33 cellular contexts compared by ENCODE assay signal in the genomic region with DNA sequence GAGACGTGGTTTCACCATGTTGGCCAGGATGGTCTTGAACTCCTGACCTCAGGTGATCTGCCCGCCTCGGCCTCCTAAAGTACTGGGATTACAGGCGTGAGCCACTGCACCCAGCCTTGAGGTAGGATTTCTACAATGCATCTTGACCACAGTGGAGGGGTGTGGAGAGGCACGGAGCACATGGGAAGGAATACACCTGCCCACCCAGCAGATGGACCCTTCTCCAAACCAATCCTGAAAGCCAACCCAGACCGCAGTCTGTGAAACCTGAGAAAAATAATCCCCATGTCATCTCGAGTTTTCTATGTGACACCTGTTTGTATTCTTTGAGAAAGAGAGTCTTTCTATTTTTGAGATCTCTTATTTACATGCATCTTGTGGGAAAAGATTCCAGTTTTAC.
"Had no signal": no experiment of that assay in that cellular context is flagged by ENCODE, and none has a peak within 500 bp of the region (broad histone marks: within the 10 kb centered on the region; RNA-seq: fewer than 3 reads in every experiment).

No MANE protein-coding gene starts in this region.

- DNase-seq: activated CD4-positive, alpha-beta T cell treated with anti-CD3 and anti-CD28 coated beads for 48 hours; activated CD4-positive, alpha-beta T cell treated with anti-CD3 and anti-CD28 coated beads, Interleukin-2, amount 50 U/mL, for 48 hours; activated CD8-positive, alpha-beta memory T cell treated with anti-CD3 and anti-CD28 coated beads for 24 hours; activated effector memory CD4-positive, alpha-beta T cell treated with anti-CD3 and anti-CD28 coated beads, Interleukin-2, amount 50 U/mL, for 16 hours; activated naive CD4-positive, alpha-beta T cell treated with anti-CD3 and anti-CD28 coated beads for 36 hours; activated naive CD8-positive, alpha-beta T cell treated with anti-CD3 and anti-CD28 coated beads for 36 hours; adrenal gland; aorta; body of pancreas; dermis blood vessel endothelial cell; effector CD4-positive, alpha-beta T cell; foreskin keratinocyte; heart left ventricle; hypothalamus; kidney glomerular epithelial cell; left lung; lower lobe of right lung; naive B cell; nephron progenitor cell; nucleus accumbens; pancreas; retina; stimulated activated CD4-positive, alpha-beta T cell treated with anti-CD3 and anti-CD28 coated beads, Interleukin-12 subunit alpha, Interleukin-12 subunit beta, amount 100 ng/mL, for 4 hours; stimulated activated CD4-positive, alpha-beta T cell treated with anti-CD3 and anti-CD28 coated beads, Interleukin-4, amount 100 ng/mL, for 1 hour; trophoblast cell had no signal

- H3K36me3 ChIP-seq: adrenal gland, esophagus muscularis mucosa, heart left ventricle, left lung, lower lobe of right lung, pancreas, prostate gland, thoracic aorta had no signal

- H3K4me1 ChIP-seq: left lung, lower lobe of right lung, prostate gland had no signal

- H3K4me3 Mint-ChIP-seq: activated naive CD4-positive, alpha-beta T cell treated with anti-CD3 and anti-CD28 coated beads for 36 hours; activated naive CD8-positive, alpha-beta T cell treated with anti-CD3 and anti-CD28 coated beads for 36 hours; naive B cell; nephron progenitor cell; stimulated activated naive CD8-positive, alpha-beta T cell treated with anti-CD3 and anti-CD28 coated beads, Interleukin-15, Interleukin-2, amounts not matched to agents 100 ng/mL and 50 ng/mL, for 24 hours had no signal

- H3K27ac ChIP-seq: adrenal gland, body of pancreas, esophagus muscularis mucosa, foreskin keratinocyte, heart left ventricle, left lung, lower lobe of right lung, pancreas, prostate gland, skin epidermis, thoracic aorta, VCaP had no signal

- H3K9me3 ChIP-seq: adrenal gland, body of pancreas, esophagus muscularis mucosa, heart left ventricle, left lung, lower lobe of right lung, pancreas, prostate gland, thoracic aorta had no signal

- H3K36me3 Mint-ChIP-seq: activated naive CD8-positive, alpha-beta T cell treated with anti-CD3 and anti-CD28 coated beads for 36 hours had no signal

- H3K27ac Mint-ChIP-seq: activated naive CD4-positive, alpha-beta T cell treated with anti-CD3 and anti-CD28 coated beads for 36 hours; activated naive CD8-positive, alpha-beta T cell treated with anti-CD3 and anti-CD28 coated beads for 36 hours; naive B cell; nephron progenitor cell; stimulated activated naive CD8-positive, alpha-beta T cell treated with anti-CD3 and anti-CD28 coated beads, Interleukin-15, Interleukin-2, amounts not matched to agents 100 ng/mL and 50 ng/mL, for 24 hours had no signal

- H3K4me3 ChIP-seq: adrenal gland, body of pancreas, esophagus muscularis mucosa, heart left ventricle, left lung, lower lobe of right lung, pancreas, prostate gland, skin epidermis, thoracic aorta had no signal

- H3K9me3 Mint-ChIP-seq: activated naive CD4-positive, alpha-beta T cell treated with anti-CD3 and anti-CD28 coated beads for 36 hours; activated naive CD8-positive, alpha-beta T cell treated with anti-CD3 and anti-CD28 coated beads for 36 hours; nephron progenitor cell; stimulated activated naive CD8-positive, alpha-beta T cell treated with anti-CD3 and anti-CD28 coated beads, Interleukin-15, Interleukin-2, amounts not matched to agents 100 ng/mL and 50 ng/mL, for 24 hours had no signal

- H3K4me1 Mint-ChIP-seq: activated naive CD8-positive, alpha-beta T cell treated with anti-CD3 and anti-CD28 coated beads for 36 hours had no signal

- ATAC-seq: activated CD4-positive, CD25-positive, alpha-beta regulatory T cell treated with anti-CD3 and anti-CD28 coated beads, Interleukin-2, amount 50 U/mL, for 24 hours; body of pancreas; foreskin keratinocyte; heart left ventricle; left lung; lower lobe of right lung; pancreas; sciatic nerve had no signal

- H3K27me3 ChIP-seq: adrenal gland, body of pancreas, esophagus muscularis mucosa, foreskin keratinocyte, heart left ventricle, left lung, pancreas had no signal
